Comparison of ENCODE assay signal across 20 cellular contexts in the genomic region with DNA sequence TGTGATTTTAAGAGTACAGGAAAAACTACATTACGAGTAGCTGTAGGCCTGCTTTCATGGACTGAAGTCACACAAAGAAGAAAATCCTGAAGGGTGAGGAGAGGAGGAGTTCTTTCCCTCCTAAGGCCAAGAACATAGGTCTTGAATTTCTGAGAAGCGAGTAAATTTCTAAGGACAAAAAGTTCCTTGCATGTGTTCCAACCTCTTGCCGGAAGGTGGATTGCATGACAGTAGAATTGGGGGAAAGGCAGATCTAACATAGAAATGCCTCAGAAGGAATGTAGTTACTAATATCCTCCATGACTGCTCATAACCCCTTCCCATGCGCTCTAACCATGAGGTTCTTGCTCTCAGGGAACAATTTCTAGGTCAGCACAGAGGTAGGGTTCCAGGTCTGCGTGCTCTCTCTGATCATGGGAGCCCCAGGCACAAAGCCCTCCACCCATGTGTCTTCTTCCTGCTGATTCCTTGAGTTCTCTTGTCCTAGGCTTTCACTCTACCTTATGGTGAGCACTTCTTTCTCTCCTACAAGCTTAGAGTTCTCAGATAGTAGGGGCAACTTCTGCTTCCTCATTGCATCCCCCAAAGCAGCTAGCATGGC. TPM values are rescaled to one million over a fixed set of nuclear protein-coding genes. Genes with fewer than 3 reads are reported as not detected.
DNase-seq lines count a peak whose midpoint lies in the region; ATAC-seq and TF ChIP-seq lines count a peak whose summit lies in the region.
"Had no signal": no experiment of that assay in that cellular context is flagged by ENCODE, and none has a peak within 500 bp of the region (broad histone marks: within the 10 kb centered on the region; RNA-seq: fewer than 3 reads in every experiment).

No MANE protein-coding gene starts in this region.

- H3K9me3 ChIP-seq in PC-3 (ENCODE audit: low read length) = no peaks in the 10 kb centered on the region
- H3K9me3 ChIP-seq: esophagus squamous epithelium had no signal

- TF ChIP-seq CTCF in PC-3 (conservative IDR thresholded peaks at IDR 0.05; ENCODE audit: low read depth, low read length) = no peak

- no peaks in the 10 kb centered on the region for H3K27me3 Mint-ChIP-seq in activated naive CD8-positive, alpha-beta T cell treated with anti-CD3 and anti-CD28 coated beads, Interleukin-2, amount 10 ng/mL, durations not matched to agents 7 days and 5 days
- no peaks in the 10 kb centered on the region for H3K27me3 Mint-ChIP-seq in stimulated activated naive CD8-positive, alpha-beta T cell treated with anti-CD3 and anti-CD28 coated beads, Interleukin-15, amount 100 ng/mL, for 72 hours

- H3F3A ChIP-seq in PC-3 (ENCODE audit: low read length, unreplicated experiment) = no peaks in the 10 kb centered on the region

- ATAC-seq in PC-3 = no peak
- ATAC-seq in activated naive CD8-positive, alpha-beta T cell treated with anti-CD3 and anti-CD28 coated beads, Interleukin-2, amount 10 ng/mL, durations not matched to agents 7 days and 5 days (ENCODE audit: low read depth) = no peak
- ATAC-seq in stimulated activated naive CD8-positive, alpha-beta T cell treated with anti-CD3 and anti-CD28 coated beads, Interleukin-15, amount 100 ng/mL, for 72 hours = no peak
- ATAC-seq in left cardiac atrium = no peak
- ATAC-seq: left ventricle myocardium superior, right cardiac atrium, Right ventricle myocardium inferior had no signal

- H3K4me1 Mint-ChIP-seq in activated naive CD8-positive, alpha-beta T cell treated with anti-CD3 and anti-CD28 coated beads, Interleukin-2, amount 10 ng/mL, durations not matched to agents 7 days and 5 days = peaks cover 92% of the 10 kb centered on the region
- H3K4me1 Mint-ChIP-seq in stimulated activated naive CD8-positive, alpha-beta T cell treated with anti-CD3 and anti-CD28 coated beads, Interleukin-15, amount 100 ng/mL, for 72 hours = peaks cover 100% of the 10 kb centered on the region

- in situ Hi-C loops in G401 (cut with HindIII; ENCODE audit: low sequenced_read_pairs) = no loop called here

- H3K27ac Mint-ChIP-seq in activated naive CD8-positive, alpha-beta T cell treated with anti-CD3 and anti-CD28 coated beads, Interleukin-2, amount 10 ng/mL, durations not matched to agents 7 days and 5 days = peak overlapping the region; percentile 96
- H3K27ac Mint-ChIP-seq in stimulated activated naive CD8-positive, alpha-beta T cell treated with anti-CD3 and anti-CD28 coated beads, Interleukin-15, amount 100 ng/mL, for 72 hours = peak overlapping the region; percentile 96 to 98

- H3K9me2 ChIP-seq in PC-3 (replicated peaks; ENCODE audit: low read length) = no peaks in the 10 kb centered on the region

- no peak overlapping the region for H3K27ac ChIP-seq in PC-3 (ENCODE audit: low read length)
- H3K27ac ChIP-seq: VCaP had no signal

- DNase-seq in stimulated activated CD4-positive, alpha-beta T cell treated with anti-CD3 and anti-CD28 coated beads, Interleukin-15, amount 100 ng/mL, for 24 hours = peak; percentile 23
- DNase-seq in stimulated activated CD4-positive, alpha-beta T cell treated with anti-CD3 and anti-CD28 coated beads, Interleukin-4, amount 100 ng/mL, for 1 hour = no peak
- DNase-seq in PC-3 (peak; percentile 8), G401 (ENCODE audit: low spot score) (no peak), NOMO-1 treated with DMSO at 0.1 percent for 48 hours (lab: John Stamatoyannopoulos, UW; ENCODE audit: unreplicated experiment) (no peak), left cardiac atrium (no peak)
- no peak for DNase-seq in activated naive CD8-positive, alpha-beta T cell treated with anti-CD3 and anti-CD28 coated beads, Interleukin-2, amount 10 ng/mL, durations not matched to agents 7 days and 5 days
- DNase-seq in stimulated activated naive CD8-positive, alpha-beta T cell treated with anti-CD3 and anti-CD28 coated beads, Interleukin-15, amount 100 ng/mL, for 72 hours = no peak
- DNase-seq: amygdala, esophagus squamous epithelium, GOT3, left ventricle myocardium superior, MM.1S, NCI-H187, NCI-H524, right cardiac atrium, substantia nigra had no signal

- no peak overlapping the region for H2AFZ ChIP-seq in PC-3 (ENCODE audit: low read length)

- CTCF ChIA-PET in PC-3 (lab: Charles Lee) = no interaction called here

- no peaks in the 10 kb centered on the region for H3K36me3 ChIP-seq in PC-3 (ENCODE audit: low read depth, low read length)
- H3K36me3 ChIP-seq: esophagus squamous epithelium had no signal

- intact Hi-C loops in PC-3 (cut with micrococcal nuclease) = no loop called here
- intact Hi-C loops in left cardiac atrium (cut with DNase I) = no loop called here

- no TSS peak for BruUV-seq in PC-3 (replicated peaks; lab: Mats Ljungman, UMichigan)

- H3K36me3 Mint-ChIP-seq in activated naive CD8-positive, alpha-beta T cell treated with anti-CD3 and anti-CD28 coated beads, Interleukin-2, amount 10 ng/mL, durations not matched to agents 7 days and 5 days = peaks cover 60% of the 10 kb centered on the region

- H3K4me3 Mint-ChIP-seq in activated naive CD8-positive, alpha-beta T cell treated with anti-CD3 and anti-CD28 coated beads, Interleukin-2, amount 10 ng/mL, durations not matched to agents 7 days and 5 days = peak overlapping the region; percentile 73
- H3K4me3 Mint-ChIP-seq in stimulated activated naive CD8-positive, alpha-beta T cell treated with anti-CD3 and anti-CD28 coated beads, Interleukin-15, amount 100 ng/mL, for 72 hours = peak overlapping the region; percentile 82 to 94

- H3K4me1 ChIP-seq in PC-3 (ENCODE audit: insufficient read depth, low read length) = peaks cover 10% of the 10 kb centered on the region

- H3K9me3 Mint-ChIP-seq in activated naive CD8-positive, alpha-beta T cell treated with anti-CD3 and anti-CD28 coated beads, Interleukin-2, amount 10 ng/mL, durations not matched to agents 7 days and 5 days = no peaks in the 10 kb centered on the region
- peaks cover 0 to 3% of the 10 kb centered on the region in 2 donors for H3K9me3 Mint-ChIP-seq in stimulated activated naive CD8-positive, alpha-beta T cell treated with anti-CD3 and anti-CD28 coated beads, Interleukin-15, amount 100 ng/mL, for 72 hours

- H3K27me3 ChIP-seq in PC-3 (ENCODE audit: low read length) = no peaks in the 10 kb centered on the region
- H3K27me3 ChIP-seq: esophagus squamous epithelium had no signal

- no peak overlapping the region for H3K4me2 ChIP-seq in PC-3 (ENCODE audit: low read length)

- no peak overlapping the region for H3K4me3 ChIP-seq in PC-3 (ENCODE audit: low read length)
- H3K4me3 ChIP-seq: esophagus squamous epithelium had no signal

- no peak overlapping the region for H3K9ac ChIP-seq in PC-3 (ENCODE audit: low read length)

- no peaks in the 10 kb centered on the region for H4K20me1 ChIP-seq in PC-3 (ENCODE audit: low read length)

- no peaks in the 10 kb centered on the region for H3K79me2 ChIP-seq in PC-3 (ENCODE audit: low read length)

- POLR2A ChIA-PET in PC-3 (lab: Charles Lee; ENCODE audit: unreplicated experiment) = no interaction called here
- POLR2A ChIA-PET in activated naive CD8-positive, alpha-beta T cell treated with anti-CD3 and anti-CD28 coated beads, Interleukin-2, amount 10 ng/mL, durations not matched to agents 7 days and 5 days (lab: Charles Lee) = interaction anchor here (1.3 to 17.3 kb wide), 9 partner anchors 7 to 292 kb away, joined by 3 to 316 read pairs (median 41); a partner anchor contains a TSS

RNA-seq across cellular contexts. Expression of a gene that starts 13.7 kb away (rescaled TPM):
- total RNA-seq in PC-3 (2014; rRNA removed) = not detected in 2 replicates
- total RNA-seq in activated naive CD8-positive, alpha-beta T cell treated with anti-CD3 and anti-CD28 coated beads, Interleukin-2, amount 10 ng/mL, durations not matched to agents 7 days and 5 days = 100 to 1,000 TPM; 227 to 229 TPM
- not detected in 2 replicates for total RNA-seq in G401 (2014; rRNA removed; shearing (Covaris generic))
- total RNA-seq in left cardiac atrium = 1 to 10 TPM; 1.4 to 3.5 TPM
- total RNA-seq: glomerular endothelial cell had no signal

Comparison
In these comparisons a context has a peak if more than half of its experiments do, and no peak if none do; other contexts are left out.
1. DNase-seq: peak in stimulated activated CD4-positive, alpha-beta T cell treated with anti-CD3 and anti-CD28 coated beads, Interleukin-15, amount 100 ng/mL, for 24 hours (single experiment) and PC-3 (single experiment); none in stimulated activated CD4-positive, alpha-beta T cell treated with anti-CD3 and anti-CD28 coated beads, Interleukin-4, amount 100 ng/mL, for 1 hour (single experiment), activated naive CD8-positive, alpha-beta T cell treated with anti-CD3 and anti-CD28 coated beads, Interleukin-2, amount 10 ng/mL, durations not matched to agents 7 days and 5 days (single experiment), stimulated activated naive CD8-positive, alpha-beta T cell treated with anti-CD3 and anti-CD28 coated beads, Interleukin-15, amount 100 ng/mL, for 72 hours (0 of 2), G401 (single experiment), NOMO-1 treated with DMSO at 0.1 percent for 48 hours (single experiment) and left cardiac atrium (single experiment).
2. RNA of a gene that starts 13.7 kb away (total RNA-seq): 227 to 229 TPM in activated naive CD8-positive, alpha-beta T cell treated with anti-CD3 and anti-CD28 coated beads, Interleukin-2, amount 10 ng/mL, durations not matched to agents 7 days and 5 days; 1.4 to 3.5 TPM in left cardiac atrium, not detected in PC-3 and not detected in G401; every median in the first group is over 10 times any median in the second.